In genomic region chr15:40377606-40378005, GRCh38 we compare ENCODE assay signal across 1 cellular context.
TF ChIP-seq lines count a peak whose summit lies in the region.

No MANE protein-coding gene starts in this region.

TF ChIP-seq in GM23338, 12 proteins besides CTCF, POLR2A, EP300 and RAD21:
- TF ChIP-seq ZNF462 (CRISPR knock-in tag; IDR thresholded peaks at IDR 0.05) (no peak), NANOG (IDR thresholded peaks at IDR 0.05; ENCODE audit: borderline replicate concordance) (no peak), ZNF114 (CRISPR knock-in tag; IDR thresholded peaks at IDR 0.05) (no peak), POLR2AphosphoS5 (IDR thresholded peaks at IDR 0.05; ENCODE audit: low read depth) (no peak), EZH2phosphoT487 (IDR thresholded peaks at IDR 0.05; ENCODE audit: unreplicated experiment) (no peak), ETS1 (IDR thresholded peaks at IDR 0.05) (no peak), JUNB (IDR thresholded peaks at IDR 0.05; ENCODE audit: unreplicated experiment) (no peak), EZH2 (IDR thresholded peaks at IDR 0.05; ENCODE audit: low read depth, unreplicated experiment) (no peak), STAT1 (IDR thresholded peaks at IDR 0.05; ENCODE audit: unreplicated experiment) (no peak), CREB1 (CRISPR knock-in tag; IDR thresholded peaks at IDR 0.05; ENCODE audit: low read depth) (no peak), ZNF331 (CRISPR knock-in tag; IDR thresholded peaks at IDR 0.05; ENCODE audit: low read depth) (no peak), REST (IDR thresholded peaks at IDR 0.05; ENCODE audit: unreplicated experiment) (no peak)
